In genomic region chr6:158222066-158222465, GRCh38 we compare ENCODE assay signal across 18 cellular contexts.
"Had no signal": no experiment of that assay in that cellular context is flagged by ENCODE, and none has a peak within 500 bp of the region (broad histone marks: within the 10 kb centered on the region; RNA-seq: fewer than 3 reads in every experiment).

No MANE protein-coding gene starts in this region.

- H3K27ac ChIP-seq: esophagus squamous epithelium, heart left ventricle, left lung, prostate gland, right lobe of liver, spleen, tibial artery, uterus had no signal

- H3K27me3 Mint-ChIP-seq: activated naive CD4-positive, alpha-beta T cell treated with anti-CD3 and anti-CD28 coated beads, Interleukin-2, amount 50 U/mL, for 24 hours; memory B cell; stimulated activated memory B cell treated with anti-CD40 and anti-IgM and Interleukin-4, amounts not matched to agents 10 μg/mL and 1 μg/mL and 100 μg/mL, for 72 hours had no signal

- H3K4me3 Mint-ChIP-seq: activated naive CD4-positive, alpha-beta T cell treated with anti-CD3 and anti-CD28 coated beads, Interleukin-2, amount 50 U/mL, for 24 hours; memory B cell; nephron; stimulated activated memory B cell treated with anti-CD40 and anti-IgM and Interleukin-4, amounts not matched to agents 10 μg/mL and 1 μg/mL and 100 μg/mL, for 72 hours had no signal

- H3K4me3 ChIP-seq: esophagus squamous epithelium, heart left ventricle, left lung, prostate gland, right lobe of liver, spleen, tibial artery, uterus had no signal

- H3K9me3 ChIP-seq: esophagus squamous epithelium, heart left ventricle, left lung, prostate gland, right lobe of liver, tibial artery, uterus had no signal

- H3K36me3 Mint-ChIP-seq: activated naive CD4-positive, alpha-beta T cell treated with anti-CD3 and anti-CD28 coated beads, Interleukin-2, amount 50 U/mL, for 24 hours; memory B cell; stimulated activated memory B cell treated with anti-CD40 and anti-IgM and Interleukin-4, amounts not matched to agents 10 μg/mL and 1 μg/mL and 100 μg/mL, for 72 hours had no signal

- H3K27me3 ChIP-seq: esophagus squamous epithelium, heart left ventricle, left lung, right lobe of liver, spleen, tibial artery, uterus had no signal

- DNase-seq: activated CD4-positive, alpha-beta T cell treated with anti-CD3 and anti-CD28 coated beads, Interleukin-2, amount 50 U/mL, for 1 hour; activated T-cell treated with anti-CD3 and anti-CD28 coated beads, Interleukin-2, amount 50 U/mL, for 1 hour; amygdala; esophagus squamous epithelium; foreskin fibroblast; heart left ventricle; left lung; occipital lobe; right lobe of liver; spleen; stimulated activated CD4-positive, alpha-beta T cell treated with anti-CD3 and anti-CD28 coated beads, Interleukin-1b, Interleukin-23, amount 100 ng/mL, for 48 hours; tibial artery; uterus had no signal

- H3K36me3 ChIP-seq: esophagus squamous epithelium, heart left ventricle, left lung, prostate gland, right lobe of liver, spleen, tibial artery, uterus had no signal

- H3K4me1 ChIP-seq: esophagus squamous epithelium, prostate gland, right lobe of liver, tibial artery, uterus had no signal

- H3K27ac Mint-ChIP-seq: activated naive CD4-positive, alpha-beta T cell treated with anti-CD3 and anti-CD28 coated beads, Interleukin-2, amount 50 U/mL, for 24 hours; memory B cell; nephron; stimulated activated memory B cell treated with anti-CD40 and anti-IgM and Interleukin-4, amounts not matched to agents 10 μg/mL and 1 μg/mL and 100 μg/mL, for 72 hours had no signal

- H3K9me3 Mint-ChIP-seq: activated naive CD4-positive, alpha-beta T cell treated with anti-CD3 and anti-CD28 coated beads, Interleukin-2, amount 50 U/mL, for 24 hours; memory B cell; nephron; stimulated activated memory B cell treated with anti-CD40 and anti-IgM and Interleukin-4, amounts not matched to agents 10 μg/mL and 1 μg/mL and 100 μg/mL, for 72 hours had no signal

- H3K4me1 Mint-ChIP-seq: activated naive CD4-positive, alpha-beta T cell treated with anti-CD3 and anti-CD28 coated beads, Interleukin-2, amount 50 U/mL, for 24 hours; stimulated activated memory B cell treated with anti-CD40 and anti-IgM and Interleukin-4, amounts not matched to agents 10 μg/mL and 1 μg/mL and 100 μg/mL, for 72 hours had no signal
